1 cellular context compared by ENCODE assay signal in the genomic region with DNA sequence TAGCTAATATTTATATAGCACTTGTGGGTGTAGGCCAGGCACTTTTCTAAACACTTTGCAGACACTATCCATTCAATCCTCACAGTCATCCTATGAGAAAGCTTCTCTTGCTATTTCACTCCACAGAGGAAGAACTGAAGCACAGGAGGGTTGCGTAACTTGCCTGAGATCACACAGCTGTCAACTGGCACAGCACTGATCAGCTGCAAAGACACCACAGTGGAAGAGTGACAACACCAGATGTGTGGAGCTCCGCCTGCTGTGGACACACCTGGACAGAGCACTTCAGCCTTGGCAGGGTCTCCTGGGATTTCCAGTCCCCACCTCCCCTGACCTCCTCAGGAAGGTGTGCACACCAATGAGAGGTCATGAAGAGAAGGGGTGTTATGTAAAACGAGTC.
TF ChIP-seq lines count a peak whose summit lies in the region.

No MANE protein-coding gene starts in this region.

TF ChIP-seq in GM12878, 131 proteins besides CTCF, POLR2A, EP300 and RAD21:
- TF ChIP-seq TCF3 (IDR thresholded peaks at IDR 0.05; ENCODE audit: borderline replicate concordance, insufficient read depth, low read depth, low read length) (peak; percentile 73; the same call in 1 of the 2 replicates), TCF12 (IDR thresholded peaks at IDR 0.05; ENCODE audit: low read depth, low read length) (peak; percentile 46; the same call in 1 of the 2 replicates)
- TF ChIP-seq, protein P1, sequence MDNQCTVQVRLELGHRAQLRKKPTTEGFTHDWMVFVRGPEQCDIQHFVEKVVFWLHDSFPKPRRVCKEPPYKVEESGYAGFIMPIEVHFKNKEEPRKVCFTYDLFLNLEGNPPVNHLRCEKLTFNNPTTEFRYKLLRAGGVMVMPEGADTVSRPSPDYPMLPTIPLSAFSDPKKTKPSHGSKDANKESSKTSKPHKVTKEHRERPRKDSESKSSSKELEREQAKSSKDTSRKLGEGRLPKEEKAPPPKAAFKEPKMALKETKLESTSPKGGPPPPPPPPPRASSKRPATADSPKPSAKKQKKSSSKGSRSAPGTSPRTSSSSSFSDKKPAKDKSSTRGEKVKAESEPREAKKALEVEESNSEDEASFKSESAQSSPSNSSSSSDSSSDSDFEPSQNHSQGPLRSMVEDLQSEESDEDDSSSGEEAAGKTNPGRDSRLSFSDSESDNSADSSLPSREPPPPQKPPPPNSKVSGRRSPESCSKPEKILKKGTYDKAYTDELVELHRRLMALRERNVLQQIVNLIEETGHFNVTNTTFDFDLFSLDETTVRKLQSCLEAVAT (IDR thresholded peaks at IDR 0.05) = no peak
